ENCODE assay signal across 3 cellular contexts in the genomic region with DNA sequence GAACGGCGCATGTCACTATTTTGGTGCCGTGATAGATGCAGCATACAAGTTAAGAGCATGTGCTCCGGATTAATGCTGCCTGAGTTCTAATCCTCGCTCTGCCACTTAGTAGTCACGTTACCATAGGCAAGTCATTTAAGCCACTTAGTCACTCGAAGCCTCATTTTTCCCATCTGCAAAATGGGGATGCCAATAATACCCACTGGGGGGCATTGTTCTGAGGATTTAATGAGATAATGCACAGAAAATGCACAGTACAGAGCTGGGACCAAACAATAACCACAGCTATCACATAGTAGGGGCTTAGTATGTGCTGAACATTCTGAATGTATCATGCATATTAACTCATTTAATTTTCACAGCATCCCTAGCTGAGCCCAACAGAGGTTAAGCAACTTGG.
TF ChIP-seq lines count a peak whose summit lies in the region.

No MANE protein-coding gene starts in this region.

TF ChIP-seq in A549, 52 proteins besides CTCF, POLR2A, EP300 and RAD21:
- TF ChIP-seq KDM5A (IDR thresholded peaks at IDR 0.05) (no peak), TP53 (CRISPR knock-in tag; IDR thresholded peaks at IDR 0.05) (no peak), HDAC2 (IDR thresholded peaks at IDR 0.05) (no peak)

TF ChIP-seq in IMR-90, 13 proteins besides CTCF, POLR2A, EP300 and RAD21:
- TF ChIP-seq, protein P1, sequence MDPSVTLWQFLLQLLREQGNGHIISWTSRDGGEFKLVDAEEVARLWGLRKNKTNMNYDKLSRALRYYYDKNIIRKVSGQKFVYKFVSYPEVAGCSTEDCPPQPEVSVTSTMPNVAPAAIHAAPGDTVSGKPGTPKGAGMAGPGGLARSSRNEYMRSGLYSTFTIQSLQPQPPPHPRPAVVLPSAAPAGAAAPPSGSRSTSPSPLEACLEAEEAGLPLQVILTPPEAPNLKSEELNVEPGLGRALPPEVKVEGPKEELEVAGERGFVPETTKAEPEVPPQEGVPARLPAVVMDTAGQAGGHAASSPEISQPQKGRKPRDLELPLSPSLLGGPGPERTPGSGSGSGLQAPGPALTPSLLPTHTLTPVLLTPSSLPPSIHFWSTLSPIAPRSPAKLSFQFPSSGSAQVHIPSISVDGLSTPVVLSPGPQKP (IDR thresholded peaks at IDR 0.05; ENCODE audit: borderline replicate concordance, low read depth, low read length): no peak
- TF ChIP-seq CEBPB (IDR thresholded peaks at IDR 0.05; ENCODE audit: low read depth, low read length) (no peak), MAZ (IDR thresholded peaks at IDR 0.05; ENCODE audit: borderline replicate concordance, low read depth, low read length) (no peak), BHLHE40 (IDR thresholded peaks at IDR 0.05; ENCODE audit: low read depth, low read length) (no peak), USF2 (IDR thresholded peaks at IDR 0.05; ENCODE audit: low read depth, low read length) (no peak), MXI1 (IDR thresholded peaks at IDR 0.05; ENCODE audit: borderline replicate concordance, low read depth, low read length) (no peak), MAFK (IDR thresholded peaks at IDR 0.05; ENCODE audit: low read depth, low read length) (no peak), SMC3 (IDR thresholded peaks at IDR 0.05; ENCODE audit: low read depth, low read length) (no peak), FOS (IDR thresholded peaks at IDR 0.05; ENCODE audit: low read depth, low read length) (no peak), RCOR1 (IDR thresholded peaks at IDR 0.05; ENCODE audit: insufficient replicate concordance, low read length) (no peak), NFE2L2 (IDR thresholded peaks at IDR 0.05; ENCODE audit: low read depth, low read length) (no peak), RFX5 (IDR thresholded peaks at IDR 0.05; ENCODE audit: low read depth, low read length) (no peak), CHD1 (IDR thresholded peaks at IDR 0.05; ENCODE audit: low read depth, low read length) (no peak)
TF ChIP-seq in IMR-90: peak in this region for 0.

TF ChIP-seq in GM12878, 131 proteins besides CTCF, POLR2A, EP300 and RAD21:
- TF ChIP-seq KAT2A (conservative IDR thresholded peaks at IDR 0.05; ENCODE audit: control insufficient read depth, low read depth, low read length) (no peak), YBX1 (IDR thresholded peaks at IDR 0.05) (no peak), POU2F2 (IDR thresholded peaks at IDR 0.05; ENCODE audit: borderline replicate concordance, low read depth, low read length) (no peak), SRF (IDR thresholded peaks at IDR 0.05; ENCODE audit: low read depth in 2 of 2, low read length in 2 of 2) (no peak), SKIL (IDR thresholded peaks at IDR 0.05; ENCODE audit: low read depth, poor library complexity, severe bottlenecking) (no peak), SREBF2 (IDR thresholded peaks at IDR 0.05; ENCODE audit: low read length) (no peak), PKNOX1 (IDR thresholded peaks at IDR 0.05) (no peak), TCF12 (IDR thresholded peaks at IDR 0.05; ENCODE audit: low read depth, low read length) (no peak), CHD2 (IDR thresholded peaks at IDR 0.05; ENCODE audit: borderline replicate concordance, low read depth, low read length) (no peak), BRCA1 (IDR thresholded peaks at IDR 0.05; ENCODE audit: low read depth, low read length) (no peak), MYB (IDR thresholded peaks at IDR 0.05; ENCODE audit: borderline replicate concordance, low read depth, low read length) (no peak), NFIC (IDR thresholded peaks at IDR 0.05; ENCODE audit: low read depth, low read length) (no peak), ASH2L (IDR thresholded peaks at IDR 0.05; ENCODE audit: borderline replicate concordance, low read depth) (no peak), IKZF1 (conservative IDR thresholded peaks at IDR 0.05) (no peak), BACH1 (IDR thresholded peaks at IDR 0.05; ENCODE audit: borderline replicate concordance) (no peak), USF1 (IDR thresholded peaks at IDR 0.05; ENCODE audit: borderline replicate concordance, extremely low read length, insufficient read depth, low read depth, low read length) (no peak)
- TF ChIP-seq, protein P2, sequence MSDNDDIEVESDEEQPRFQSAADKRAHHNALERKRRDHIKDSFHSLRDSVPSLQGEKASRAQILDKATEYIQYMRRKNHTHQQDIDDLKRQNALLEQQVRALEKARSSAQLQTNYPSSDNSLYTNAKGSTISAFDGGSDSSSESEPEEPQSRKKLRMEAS (IDR thresholded peaks at IDR 0.05; ENCODE audit: low read depth, low read length): no peak
- TF ChIP-seq, protein P3, sequence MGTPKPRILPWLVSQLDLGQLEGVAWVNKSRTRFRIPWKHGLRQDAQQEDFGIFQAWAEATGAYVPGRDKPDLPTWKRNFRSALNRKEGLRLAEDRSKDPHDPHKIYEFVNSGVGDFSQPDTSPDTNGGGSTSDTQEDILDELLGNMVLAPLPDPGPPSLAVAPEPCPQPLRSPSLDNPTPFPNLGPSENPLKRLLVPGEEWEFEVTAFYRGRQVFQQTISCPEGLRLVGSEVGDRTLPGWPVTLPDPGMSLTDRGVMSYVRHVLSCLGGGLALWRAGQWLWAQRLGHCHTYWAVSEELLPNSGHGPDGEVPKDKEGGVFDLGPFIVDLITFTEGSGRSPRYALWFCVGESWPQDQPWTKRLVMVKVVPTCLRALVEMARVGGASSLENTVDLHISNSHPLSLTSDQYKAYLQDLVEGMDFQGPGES (IDR thresholded peaks at IDR 0.05): no peak
